Comparison of ENCODE assay signal across 9 cellular contexts in genomic region chr3:50297896-50298725, GRCh38. TPM values are rescaled to one million over a fixed set of nuclear protein-coding genes. Genes with fewer than 3 reads are reported as not detected.
DNase-seq lines count a peak whose midpoint lies in the region; ATAC-seq and TF ChIP-seq lines count a peak whose summit lies in the region.
"Had no signal": no experiment of that assay in that cellular context is flagged by ENCODE, and none has a peak within 500 bp of the region (broad histone marks: within the 10 kb centered on the region; RNA-seq: fewer than 3 reads in every experiment).

No MANE protein-coding gene starts in this region.

- H3K9me3 Mint-ChIP-seq in CD8-positive, alpha-beta memory T cell, result no peaks in the 10 kb centered on the region

- POLR2A ChIA-PET in CD8-positive, alpha-beta memory T cell (lab: Charles Lee), result interaction anchor here (0.9 to 2.2 kb wide), 6 partner anchors 19 to 61 kb away, joined by 4 to 31 read pairs (median 10); partner anchors contain the start of genes CYB561D2, NPRL2, RASSF1 and TUSC2

- peaks cover 25% of the 10 kb centered on the region for H3K4me1 ChIP-seq in CD8-positive, alpha-beta memory T cell (ENCODE audit: insufficient read depth, low read length)
- H3K4me1 ChIP-seq in colonic mucosa, result peaks cover 15% of the 10 kb centered on the region

- peaks cover 0 to 14% (median 0%) of the 10 kb centered on the region in 3 donors for H3K36me3 Mint-ChIP-seq in CD8-positive, alpha-beta memory T cell

- intact Hi-C loops in colonic mucosa (cut with DNase I), result no loop called here

- no peaks in the 10 kb centered on the region for H3K27me3 Mint-ChIP-seq in CD8-positive, alpha-beta memory T cell

- H3K4me3 ChIP-seq in CD8-positive, alpha-beta memory T cell (ENCODE audit: low read length), result peak overlapping the region; percentile 89
- H3K4me3 ChIP-seq in colonic mucosa, result peak overlapping the region; percentile 47
- H3K4me3 ChIP-seq in neural cell (ENCODE audit: low read length), result peak overlapping the region; percentile 78

- peak overlapping the region; percentile 96 for H3K27ac ChIP-seq in CD8-positive, alpha-beta memory T cell (ENCODE audit: low read depth, low read length)
- peak overlapping the region; percentile 88 for H3K27ac ChIP-seq in colonic mucosa
- H3K27ac ChIP-seq in neural cell (ENCODE audit: low read length), result peak overlapping the region; percentile 68

- H3F3A ChIP-seq in neural cell (ENCODE audit: insufficient read depth, low read length, poor library complexity, severe bottlenecking), result no peaks in the 10 kb centered on the region

- TF ChIP-seq RAD21 in neural cell (conservative IDR thresholded peaks at IDR 0.05), result no peak

- peak overlapping the region; percentile 93 to 98 (median 95) for H3K4me3 Mint-ChIP-seq in CD8-positive, alpha-beta memory T cell

- no peaks in the 10 kb centered on the region for H3K79me2 ChIP-seq in neural cell (replicated peaks; ENCODE audit: insufficient read depth, low read length)

- TF ChIP-seq CTCF in colonic mucosa (IDR thresholded peaks at IDR 0.05) (no peak), neural cell (IDR thresholded peaks at IDR 0.05; ENCODE audit: poor library complexity, severe bottlenecking) (no peak)

- peaks cover 21 to 50% (median 22%) of the 10 kb centered on the region in 3 donors for H3K4me1 Mint-ChIP-seq in CD8-positive, alpha-beta memory T cell

- no peaks in the 10 kb centered on the region for H3K27me3 ChIP-seq in CD8-positive, alpha-beta memory T cell (ENCODE audit: insufficient read depth, low read length, poor library complexity, severe bottlenecking)
- H3K27me3 ChIP-seq in colonic mucosa (no peaks in the 10 kb centered on the region), neural cell (ENCODE audit: insufficient read depth, low read depth, low read length) (no peaks in the 10 kb centered on the region)

- H3K9me2 ChIP-seq in neural cell (ENCODE audit: insufficient read depth, low read length), result no peaks in the 10 kb centered on the region

- peak overlapping the region; percentile 91 to 97 for H3K9ac ChIP-seq in colonic mucosa (ENCODE audit: low read depth in 2 of 2, low read length in 2 of 2)
- H3K9ac ChIP-seq in neural cell (ENCODE audit: low read length), result peak overlapping the region; percentile 86

- H4K20me1 ChIP-seq in neural cell (ENCODE audit: insufficient read depth), result no peaks in the 10 kb centered on the region

- CTCF ChIA-PET in CD8-positive, alpha-beta memory T cell (lab: Charles Lee), result interaction anchor here (0.9 to 3.0 kb wide), 14 partner anchors 14 to 106 kb away, joined by 3 to 16 read pairs (median 6); partner anchors contain the start of genes CYB561D2, HYAL2 and NPRL2

- H3K9me3 ChIP-seq in CD8-positive, alpha-beta memory T cell (ENCODE audit: low read length), result no peaks in the 10 kb centered on the region
- H3K9me3 ChIP-seq in colonic mucosa (no peaks in the 10 kb centered on the region), neural cell (ENCODE audit: low read length) (no peaks in the 10 kb centered on the region)

- H3K4me2 ChIP-seq in neural cell (ENCODE audit: low read length), result peak overlapping the region; percentile 80

- H3K36me3 ChIP-seq in CD8-positive, alpha-beta memory T cell (ENCODE audit: insufficient read depth, low read length), result no peaks in the 10 kb centered on the region
- H3K36me3 ChIP-seq in colonic mucosa, result no peaks in the 10 kb centered on the region
- no peaks in the 10 kb centered on the region for H3K36me3 ChIP-seq in neural cell (ENCODE audit: insufficient read depth, low read length)

- TF ChIP-seq EP300 in neural cell (conservative IDR thresholded peaks at IDR 0.05; ENCODE audit: poor library complexity, severe bottlenecking), result no peak

- no peak overlapping the region for H2AFZ ChIP-seq in neural cell (ENCODE audit: low read depth, low read length)

- peak overlapping the region; percentile 93 to 100 (median 99) for H3K27ac Mint-ChIP-seq in CD8-positive, alpha-beta memory T cell

- no peak for ATAC-seq in GM18870 (IDR thresholded peaks at IDR 0.05; ENCODE audit: unreplicated experiment)

- no peak for DNase-seq in CD8-positive, alpha-beta memory T cell
- DNase-seq in MV-4-11 (lab: John Stamatoyannopoulos, UW), result peak; percentile 58
- peak; percentile 37 for DNase-seq in colonic mucosa
- no peak for DNase-seq in NCI-H524 treated with DMSO at 0.1 percent for 48 hours (lab: John Stamatoyannopoulos, UW)
- no peak for DNase-seq in NCI-H2227 (lab: John Stamatoyannopoulos, UW; ENCODE audit: unreplicated experiment)
- no peak for DNase-seq in NCI-H187 (lab: John Stamatoyannopoulos, UW)

TF ChIP-seq in neural cell, 6 proteins besides CTCF, POLR2A, EP300 and RAD21:
- TF ChIP-seq EZH2 (IDR thresholded peaks at IDR 0.05; ENCODE audit: borderline replicate concordance, insufficient read depth, low read length, poor library complexity, severe bottlenecking) (no peak), SMC3 (conservative IDR thresholded peaks at IDR 0.05; ENCODE audit: poor library complexity) (no peak), REST (IDR thresholded peaks at IDR 0.05; ENCODE audit: borderline replicate concordance) (no peak), TAF1 (IDR thresholded peaks at IDR 0.05; ENCODE audit: low read depth) (no peak), MXI1 (conservative IDR thresholded peaks at IDR 0.05; ENCODE audit: poor library complexity, severe bottlenecking) (no peak), POLR2AphosphoS5 (IDR thresholded peaks at IDR 0.05) (no peak)

RNA-seq across cellular contexts. Expression of gene HYAL3, which starts 1.1 kb away (rescaled TPM):
- total RNA-seq in CD8-positive, alpha-beta memory T cell, result 1 to 10 TPM; 7.7 to 8.4 TPM
- polyA plus RNA-seq in CD8-positive, alpha-beta memory T cell, result 3.6 TPM
- total RNA-seq in colonic mucosa, result 1 to 10 TPM; 2.5 to 4.2 TPM
- polyA plus RNA-seq in neural cell, result 8.8 and 9.1 TPM in 2 replicates
- polyA minus RNA-seq in neural cell, result 2.7 and 6.1 TPM in 2 replicates

RNA-seq across cellular contexts. Expression of gene NAA80, which starts 1.1 kb away (rescaled TPM):
- 10 to 100 TPM; 17.3 to 18.3 TPM for total RNA-seq in CD8-positive, alpha-beta memory T cell
- 19.3 TPM for polyA plus RNA-seq in CD8-positive, alpha-beta memory T cell
- 1 to 10 TPM; 6.7 to 10.0 TPM for total RNA-seq in colonic mucosa
- 4.6 and 5.3 TPM in 2 replicates for polyA plus RNA-seq in neural cell
- 7.1 and 8.6 TPM in 2 replicates for polyA minus RNA-seq in neural cell

RNA-seq across cellular contexts. Expression of gene HYAL1, which starts 5.3 kb away (rescaled TPM):
- total RNA-seq in CD8-positive, alpha-beta memory T cell, result under 1 TPM in 1 of 2 experiments, not detected in 1; 0.13 TPM
- 0.81 TPM for polyA plus RNA-seq in CD8-positive, alpha-beta memory T cell
- total RNA-seq in colonic mucosa, result 10 to 100 TPM in 1 of 2 donors, 1 to 10 TPM in 1; 9.0 to 15.2 TPM
- polyA plus RNA-seq in neural cell, result 2.2 and 4.7 TPM in 2 replicates
- 3.2 and 3.6 TPM in 2 replicates for polyA minus RNA-seq in neural cell

RNA-seq across cellular contexts. Expression of gene IFRD2, which starts 5.9 kb away (rescaled TPM):
- total RNA-seq in CD8-positive, alpha-beta memory T cell, result 100 to 1,000 TPM; 191 to 192 TPM
- 66.8 TPM for polyA plus RNA-seq in CD8-positive, alpha-beta memory T cell
- 100 to 1,000 TPM in 1 of 2 donors, 10 to 100 TPM in 1; 52.8 to 129 TPM for total RNA-seq in colonic mucosa
- 41.8 and 76.4 TPM in 2 replicates for polyA plus RNA-seq in neural cell
- polyA minus RNA-seq in neural cell, result 10.1 and 21.4 TPM in 2 replicates

RNA-seq across cellular contexts. Expression of gene LSMEM2, which starts 19.2 kb away (rescaled TPM):
- not detected for total RNA-seq in CD8-positive, alpha-beta memory T cell
- polyA plus RNA-seq in CD8-positive, alpha-beta memory T cell, result not detected
- not detected for total RNA-seq in colonic mucosa
- polyA plus RNA-seq in neural cell, result not detected in 2 replicates
- polyA minus RNA-seq in neural cell, result not detected in 2 replicates
- total RNA-seq: LHCN-M2 had no signal

Comparison
In these comparisons a context has a peak if more than half of its experiments do, and no peak if none do; other contexts are left out.
1. DNase-seq: peak in MV-4-11 (single experiment) and colonic mucosa (single experiment); none in CD8-positive, alpha-beta memory T cell (0 of 5), NCI-H524 treated with DMSO at 0.1 percent for 48 hours (single experiment), NCI-H2227 (single experiment) and NCI-H187 (0 of 2).
2. RNA of gene HYAL1, which starts 5.3 kb away (total RNA-seq): 9.0 to 15.2 TPM in colonic mucosa; 0.13 TPM in CD8-positive, alpha-beta memory T cell; every median in the first group is over 4 times any median in the second.
3. Peak in every context shown above with its lines, with median percentiles within 50 percentile points of each other: H3K27ac ChIP-seq and H3K4me3 ChIP-seq.